26 cellular contexts compared by ENCODE assay signal in genomic region chr1:107339775-107340174, GRCh38.
"Had no signal": no experiment of that assay in that cellular context is flagged by ENCODE, and none has a peak within 500 bp of the region (broad histone marks: within the 10 kb centered on the region; RNA-seq: fewer than 3 reads in every experiment).

No MANE protein-coding gene starts in this region.

- H3K4me3 ChIP-seq: coronary artery, gastroesophageal sphincter, mucosa of descending colon, right atrium auricular region, stomach, suprapubic skin, tibial artery had no signal

- H3K27me3 ChIP-seq: brain microvascular endothelial cell, gastroesophageal sphincter, right atrium auricular region, stomach, suprapubic skin, tibial artery had no signal

- DNase-seq: activated CD4-positive, alpha-beta memory T cell treated with anti-CD3 and anti-CD28 coated beads, Interleukin-2, amount 10 ng/mL, durations not matched to agents 7 days and 5 days; activated CD4-positive, alpha-beta T cell treated with anti-CD3 and anti-CD28 coated beads, Interleukin-2, amount 10 ng/mL, durations not matched to agents 24 days and 14 days; activated CD4-positive, CD25-positive, alpha-beta regulatory T cell treated with anti-CD3 and anti-CD28 coated beads, Interleukin-2, amount 50 U/mL, for 72 hours; activated CD8-positive, alpha-beta memory T cell treated with anti-CD3 and anti-CD28 coated beads, Interleukin-2, amount 50 U/mL, for 48 hours; activated gamma-delta T cell treated with Interleukin-2 at 50 U/mL for 16 hours; activated naive CD4-positive, alpha-beta T cell treated with anti-CD3 and anti-CD28 coated beads, Interleukin-2, amount 50 U/mL, for 16 hours; activated T-cell treated with anti-CD3 and anti-CD28 coated beads, Interleukin-2, amount 50 U/mL, for 24 hours; amniotic stem cell; brain microvascular endothelial cell; effector memory CD8-positive, alpha-beta T cell; erythroblast; head of caudate nucleus; hippocampal formation; left cardiac atrium; left ventricle myocardium superior; mucosa of descending colon; stimulated activated CD4-positive, alpha-beta T cell treated with anti-CD3 and anti-CD28 coated beads, Interleukin-15, amount 100 ng/mL, for 24 hours; stimulated activated CD4-positive, alpha-beta T cell treated with anti-CD3 and anti-CD28 coated beads, Interleukin-2, amount 100 ng/mL, for 24 hours; stimulated activated naive B cell treated with anti-CD40 and anti-IgM and Interleukin-4, amounts not matched to agents 10 μg/mL and 1 μg/mL and 100 μg/mL, for 72 hours; stomach; tibial artery had no signal

- H3K4me1 ChIP-seq: gastroesophageal sphincter, right atrium auricular region, stomach, suprapubic skin, tibial artery had no signal

- H3K27ac ChIP-seq: brain microvascular endothelial cell, coronary artery, gastroesophageal sphincter, right atrium auricular region, stomach, suprapubic skin, tibial artery had no signal

- ATAC-seq: effector memory CD8-positive, alpha-beta T cell; gastroesophageal sphincter; left cardiac atrium; left ventricle myocardium superior; mucosa of descending colon; natural killer cell treated with Interleukin-12 subunit alpha and Interleukin-12 subunit beta and Interleukin-15 and Interleukin-18, amount 100 ng/mL, for 72 hours; stimulated activated naive B cell treated with anti-CD40 and anti-IgM and Interleukin-4, amounts not matched to agents 10 μg/mL and 1 μg/mL and 100 μg/mL, for 72 hours had no signal

- H3K9me3 ChIP-seq: gastroesophageal sphincter, mucosa of descending colon, right atrium auricular region, stomach, suprapubic skin, tibial artery had no signal

- H3K36me3 ChIP-seq: brain microvascular endothelial cell, gastroesophageal sphincter, right atrium auricular region, stomach, suprapubic skin, tibial artery had no signal
